Comparison of ENCODE assay signal across 8 cellular contexts in genomic region chr5:179559280-179560252, GRCh38. TPM values are rescaled to one million over a fixed set of nuclear protein-coding genes. Genes with fewer than 3 reads are reported as not detected.
DNase-seq lines count a peak whose midpoint lies in the region; ATAC-seq and TF ChIP-seq lines count a peak whose summit lies in the region.

No MANE protein-coding gene starts in this region.

- H3K27ac Mint-ChIP-seq in Caco-2 (ENCODE audit: unreplicated experiment): peak overlapping the region; percentile 91
- peak overlapping the region; percentile 81 for H3K27ac Mint-ChIP-seq in activated naive CD8-positive, alpha-beta T cell treated with anti-CD3 and anti-CD28 coated beads, Interleukin-2, amount 50 U/mL, for 24 hours

- POLR2A ChIA-PET in Caco-2 (lab: Charles Lee): interaction anchor here (0.6 to 1.6 kb wide), 6 partner anchors 9 to 172 kb away, joined by 3 to 25 read pairs (median 4); partner anchors contain the start of genes HNRNPH1 and RUFY1

- H3K4me3 Mint-ChIP-seq in Caco-2 (ENCODE audit: unreplicated experiment): peak overlapping the region; percentile 91
- H3K4me3 Mint-ChIP-seq in activated naive CD8-positive, alpha-beta T cell treated with anti-CD3 and anti-CD28 coated beads, Interleukin-2, amount 50 U/mL, for 24 hours: peak overlapping the region; percentile 86

- H3K9me3 ChIP-seq in Caco-2 (no peaks in the 10 kb centered on the region), HUES6 (ENCODE audit: control insufficient read depth, insufficient read depth, low read depth, low read length) (no peaks in the 10 kb centered on the region), SJCRH30 (replicated peaks) (no peaks in the 10 kb centered on the region), ovary (no peaks in the 10 kb centered on the region), thymus (ENCODE audit: control insufficient read depth) (no peaks in the 10 kb centered on the region)

- peak; percentile 88 for TF ChIP-seq POLR2A in ovary (IDR thresholded peaks at IDR 0.05)

- peak overlapping the region; percentile 88 for H3K9ac ChIP-seq in HUES6 (ENCODE audit: low read length)

- TF ChIP-seq CTCF in Caco-2 (IDR thresholded peaks at IDR 0.05; ENCODE audit: insufficient read depth in 1 of 2, low read depth in 1 of 2, low read length in 1 of 2, severe bottlenecking in 1 of 2, unreplicated experiment in 1 of 2): no peak
- TF ChIP-seq CTCF in ovary (IDR thresholded peaks at IDR 0.05): no peak

- H3K27ac ChIP-seq in HUES6 (ENCODE audit: low read depth, low read length) (peak overlapping the region; percentile 84), SJCRH30 (peak overlapping the region; percentile 69), ovary (peak overlapping the region in 1 of 2 donors; percentile 76), thymus (ENCODE audit: low read depth) (peak overlapping the region; percentile 89)

- no peaks in the 10 kb centered on the region for H3K27me3 ChIP-seq in Caco-2 (replicated peaks; ENCODE audit: control insufficient read depth, insufficient read depth, low read length)
- no peaks in the 10 kb centered on the region for H3K27me3 ChIP-seq in HUES6 (ENCODE audit: control insufficient read depth, insufficient read depth, low read length)
- no peaks in the 10 kb centered on the region for H3K27me3 ChIP-seq in SJCRH30
- no peaks in the 10 kb centered on the region for H3K27me3 ChIP-seq in ovary
- H3K27me3 ChIP-seq in thymus (ENCODE audit: control insufficient read depth, insufficient read depth): no peaks in the 10 kb centered on the region

- intact Hi-C loops in Caco-2 (cut with micrococcal nuclease; ENCODE audit: unreplicated experiment): loop anchor here (1.0 to 5.0 kb wide), 3 partner anchors 8 to 139 kb away; partner anchors contain the start of genes CANX and HNRNPH1
- intact Hi-C loops in Right ventricle myocardium superior (cut with DNase I): no loop called here
- intact Hi-C loops in ovary (cut with DNase I): loop anchor here in 2 of 4 donors (2.0 to 10.0 kb wide), 3 partner anchors 55 to 1255 kb away; no protein-coding TSS in a partner anchor

- peaks cover 58% of the 10 kb centered on the region for H3K36me3 Mint-ChIP-seq in Caco-2 (ENCODE audit: insufficient read depth, unreplicated experiment)
- H3K36me3 Mint-ChIP-seq in activated naive CD8-positive, alpha-beta T cell treated with anti-CD3 and anti-CD28 coated beads, Interleukin-2, amount 50 U/mL, for 24 hours (ENCODE audit: low read depth): peaks cover 37% of the 10 kb centered on the region

- peak overlapping the region; percentile 97 for H3K4me3 ChIP-seq in Caco-2 (ENCODE audit: low read depth, low read length)
- H3K4me3 ChIP-seq in HUES6 (ENCODE audit: low read depth, low read length): peak overlapping the region; percentile 83
- peak overlapping the region; percentile 60 for H3K4me3 ChIP-seq in SJCRH30
- peak overlapping the region; percentile 74 for H3K4me3 ChIP-seq in ovary
- H3K4me3 ChIP-seq in thymus (ENCODE audit: low read length): peak overlapping the region; percentile 69

- TF ChIP-seq EP300 in ovary (IDR thresholded peaks at IDR 0.05): no peak

- H3K27me3 Mint-ChIP-seq in Caco-2 (ENCODE audit: insufficient read depth, unreplicated experiment): no peaks in the 10 kb centered on the region
- no peaks in the 10 kb centered on the region for H3K27me3 Mint-ChIP-seq in activated naive CD8-positive, alpha-beta T cell treated with anti-CD3 and anti-CD28 coated beads, Interleukin-2, amount 50 U/mL, for 24 hours

- WGBS in ovary, 3 donors: 1 to 2% (median 1%) methylated on average over 52 of the region's 52 CpGs
- WGBS in thymus: 25% methylated on average over 52 of the region's 52 CpGs

- DNase-seq in Caco-2: peak; percentile 99
- peak; percentile 96 for DNase-seq in SJCRH30
- DNase-seq in activated naive CD8-positive, alpha-beta T cell treated with anti-CD3 and anti-CD28 coated beads, Interleukin-2, amount 50 U/mL, for 24 hours: peak; percentile 84
- peak; percentile 98 for DNase-seq in Right ventricle myocardium superior
- peak; percentile 96 to 98 (median 98) for DNase-seq in ovary

- H3K36me3 ChIP-seq in Caco-2 (ENCODE audit: control insufficient read depth, insufficient read depth, low read length) (no peaks in the 10 kb centered on the region), HUES6 (ENCODE audit: control insufficient read depth, insufficient read depth, low read length) (peaks cover 30% of the 10 kb centered on the region), SJCRH30 (peaks cover 17% of the 10 kb centered on the region), ovary (no peaks in the 10 kb centered on the region), thymus (ENCODE audit: control insufficient read depth, insufficient read depth) (peaks cover 24% of the 10 kb centered on the region)

- ATAC-seq in GM21423 (IDR thresholded peaks at IDR 0.05; ENCODE audit: unreplicated experiment): peak; percentile 100
- ATAC-seq in activated naive CD8-positive, alpha-beta T cell treated with anti-CD3 and anti-CD28 coated beads, Interleukin-2, amount 50 U/mL, for 24 hours: peak; percentile 100
- peak; percentile 99 for ATAC-seq in Right ventricle myocardium superior (ENCODE audit: poor library complexity)

- H3K9me3 Mint-ChIP-seq in Caco-2 (ENCODE audit: unreplicated experiment): no peaks in the 10 kb centered on the region
- H3K9me3 Mint-ChIP-seq in activated naive CD8-positive, alpha-beta T cell treated with anti-CD3 and anti-CD28 coated beads, Interleukin-2, amount 50 U/mL, for 24 hours: no peaks in the 10 kb centered on the region

- CTCF ChIA-PET in Caco-2 (lab: Charles Lee): interaction anchor here (0.8 to 1.4 kb wide), 3 partner anchors 9 to 40 kb away, joined by 3 to 4 read pairs (median 3); partner anchors contain the start of gene RUFY1

- TSS peak; percentile 26 for BruUV-seq in Caco-2 (replicated peaks; lab: Mats Ljungman, UMichigan)

- H3K4me1 ChIP-seq in Caco-2: no peaks in the 10 kb centered on the region
- H3K4me1 ChIP-seq in HUES6 (ENCODE audit: control insufficient read depth, insufficient read depth, low read length): 0 out of 2 replicates have a peak, but pooled peaks cover 4% of the 10 kb centered on the region
- H3K4me1 ChIP-seq in SJCRH30: no peaks in the 10 kb centered on the region
- peaks cover 2% of the 10 kb centered on the region for H3K4me1 ChIP-seq in ovary (ENCODE audit: insufficient read depth)
- H3K4me1 ChIP-seq in thymus (ENCODE audit: control insufficient read depth, insufficient read depth, low read length): no peaks in the 10 kb centered on the region

- H3K4me1 Mint-ChIP-seq in Caco-2 (ENCODE audit: low read depth, unreplicated experiment): peaks cover 8% of the 10 kb centered on the region
- peaks cover 17% of the 10 kb centered on the region for H3K4me1 Mint-ChIP-seq in activated naive CD8-positive, alpha-beta T cell treated with anti-CD3 and anti-CD28 coated beads, Interleukin-2, amount 50 U/mL, for 24 hours

RNA-seq across cellular contexts. Expression of gene RUFY1, which starts 9.2 kb away (rescaled TPM):
- total RNA-seq in Caco-2 (2022) (33.4 and 36.3 TPM in 2 replicates), Right ventricle myocardium superior (20.5 TPM), ovary (10 to 100 TPM; 35.6 to 47.2 (median 39.1) TPM)
- 24.8 and 25.7 TPM in 2 replicates for total RNA-seq in SJCRH30 (2014; rRNA removed; shearing (Covaris generic))
- polyA plus RNA-seq in ovary (10 to 100 TPM; 31.4 to 53.6 TPM), thymus (40.9 TPM)
